1 cellular context compared by ENCODE assay signal in genomic region chr5:159178978-159179377, GRCh38.
TF ChIP-seq lines count a peak whose summit lies in the region.

No MANE protein-coding gene starts in this region.

TF ChIP-seq in HCT116, 20 proteins besides CTCF, POLR2A, EP300 and RAD21 (continued from another document):
- TF ChIP-seq POLR2AphosphoS5 (IDR thresholded peaks at IDR 0.05; ENCODE audit: low read depth, low read length) (no peak), EGR1 (IDR thresholded peaks at IDR 0.05; ENCODE audit: low read depth) (no peak)
TF ChIP-seq in HCT116: peak in this region for 7.
